In genomic region chr4:24770111-24770584, GRCh38 we compare ENCODE assay signal across 8 cellular contexts. TPM values are rescaled to one million over a fixed set of nuclear protein-coding genes. Genes with fewer than 3 reads are reported as not detected.
DNase-seq lines count a peak whose midpoint lies in the region; FAIRE-seq and TF ChIP-seq lines count a peak whose summit lies in the region.

No MANE protein-coding gene starts in this region.

- TF ChIP-seq CTCF in fibroblast of lung (conservative IDR thresholded peaks at IDR 0.05 in 1 of 2, IDR thresholded peaks at IDR 0.05 in 1 of 2; ENCODE audit: low read depth in 1 of 2, low read length in 2 of 2), result no peak
- TF ChIP-seq CTCF in hepatocyte (IDR thresholded peaks at IDR 0.05; ENCODE audit: poor library complexity), result no peak

- peak overlapping the region; percentile 74 for H3K27ac ChIP-seq in fibroblast of lung (ENCODE audit: insufficient read depth, low read length)
- H3K27ac ChIP-seq in hepatocyte, result no peak overlapping the region

- H3K4me1 ChIP-seq in fibroblast of lung (ENCODE audit: control insufficient read depth, extremely low read depth, insufficient read depth, low read length) (peaks cover 15% of the 10 kb centered on the region), hepatocyte (ENCODE audit: insufficient read depth) (no peaks in the 10 kb centered on the region)

- peak overlapping the region; percentile 36 for H3K4me2 ChIP-seq in fibroblast of lung (ENCODE audit: extremely low read depth, insufficient read depth, low read length)
- H3K4me2 ChIP-seq in hepatocyte, result no peak overlapping the region

- H3K9me3 ChIP-seq in fibroblast of lung (ENCODE audit: control insufficient read depth, insufficient read depth, low read depth, low read length) (no peaks in the 10 kb centered on the region), hepatocyte (ENCODE audit: low read depth) (no peaks in the 10 kb centered on the region)

- 100% methylated on average over 1 of the region's 1 CpG for WGBS in hepatocyte (ENCODE audit: low lambda C conversion rate, missing lambda C conversion rate)

- peak; percentile 77 for FAIRE-seq in GM18507 (lab: Jason Lieb, UNC)

- DNase-seq in GM18507 (ENCODE audit: extremely low spot score, insufficient read length, low read depth), result peak; percentile 12
- DNase-seq in H4 (ENCODE audit: low spot score), result peak; percentile 57
- DNase-seq in LoVo (ENCODE audit: low spot score), result peak; percentile 9
- peak; percentile 92 to 98 for DNase-seq in fibroblast of lung (ENCODE audit: low read depth in 2 of 2)
- no peak for DNase-seq in activated effector memory CD4-positive, alpha-beta T cell treated with Interleukin-2 at 50 U/mL for 16 hours
- no peak for DNase-seq in hepatocyte (ENCODE audit: low spot score)
- DNase-seq in NCI-H2029 treated with DMSO at 0.1 percent for 48 hours (lab: John Stamatoyannopoulos, UW), result no peak
- no peak for DNase-seq in activated naive CD4-positive, alpha-beta T cell treated with Interleukin-2 at 50 U/mL for 16 hours

- H3K36me3 ChIP-seq in fibroblast of lung (ENCODE audit: control insufficient read depth, insufficient read depth, low read length), result no peaks in the 10 kb centered on the region
- H3K36me3 ChIP-seq in hepatocyte (replicated peaks; ENCODE audit: insufficient read depth, low read depth), result no peaks in the 10 kb centered on the region

- H3K9me2 ChIP-seq in hepatocyte (replicated peaks; ENCODE audit: insufficient read depth), result no peaks in the 10 kb centered on the region

- H2AFZ ChIP-seq in fibroblast of lung (ENCODE audit: low read length), result no peak overlapping the region
- no peak overlapping the region for H2AFZ ChIP-seq in hepatocyte

- no peak overlapping the region for H3K9ac ChIP-seq in fibroblast of lung (ENCODE audit: insufficient read depth, low read length)

- H4K20me1 ChIP-seq in fibroblast of lung (ENCODE audit: control insufficient read depth, extremely low read depth, insufficient read depth, low read length) (no peaks in the 10 kb centered on the region), hepatocyte (ENCODE audit: insufficient read depth, poor library complexity, severe bottlenecking) (no peaks in the 10 kb centered on the region)

- H3K79me2 ChIP-seq in fibroblast of lung (ENCODE audit: control insufficient read depth, insufficient read depth, low read length) (no peaks in the 10 kb centered on the region), hepatocyte (no peaks in the 10 kb centered on the region)

- H3K27me3 ChIP-seq in fibroblast of lung (ENCODE audit: control insufficient read depth, insufficient read depth, low read length) (no peaks in the 10 kb centered on the region), hepatocyte (no peaks in the 10 kb centered on the region)

- no peak overlapping the region for H3K4me3 ChIP-seq in fibroblast of lung (replicated peaks in 1 of 4; ENCODE audit: control extremely low read depth in 1 of 4, insufficient read depth in 1 of 4, low read depth in 3 of 4, low read length in 4 of 4)
- H3K4me3 ChIP-seq in hepatocyte, result no peak overlapping the region

RNA-seq across cellular contexts. Expression of gene SOD3, which starts 25.2 kb away (rescaled TPM):
- 1.6 TPM in 1 of 2 replicates, not detected in the other for total RNA-seq in H4 (2014; rRNA removed; shearing (Covaris generic))
- 16.7 and 34.8 TPM in 2 replicates for total RNA-seq in fibroblast of lung
- 17.2 and 19.6 TPM in 2 replicates for polyA plus RNA-seq in fibroblast of lung
- polyA plus RNA-seq in fibroblast of lung (2012), result 47.1 and 51.7 TPM in 2 replicates
- 9.7 and 17.2 TPM in 2 replicates for polyA minus RNA-seq in fibroblast of lung (ENCODE audit: low replicate concordance)
- 5.1 and 7.5 TPM in 2 replicates for total RNA-seq in hepatocyte
- 18.1 and 20.3 TPM in 2 replicates for polyA plus RNA-seq in hepatocyte

Comparison
In these comparisons a context has a peak if more than half of its experiments do, and no peak if none do; other contexts are left out.
1. DNase-seq: peak in GM18507 (single experiment), H4 (single experiment), LoVo (single experiment) and fibroblast of lung (2 of 2); none in activated effector memory CD4-positive, alpha-beta T cell treated with Interleukin-2 at 50 U/mL for 16 hours (single experiment), hepatocyte (single experiment), NCI-H2029 treated with DMSO at 0.1 percent for 48 hours (single experiment) and activated naive CD4-positive, alpha-beta T cell treated with Interleukin-2 at 50 U/mL for 16 hours (single experiment).